ENCODE assay signal across 8 cellular contexts in the genomic region with DNA sequence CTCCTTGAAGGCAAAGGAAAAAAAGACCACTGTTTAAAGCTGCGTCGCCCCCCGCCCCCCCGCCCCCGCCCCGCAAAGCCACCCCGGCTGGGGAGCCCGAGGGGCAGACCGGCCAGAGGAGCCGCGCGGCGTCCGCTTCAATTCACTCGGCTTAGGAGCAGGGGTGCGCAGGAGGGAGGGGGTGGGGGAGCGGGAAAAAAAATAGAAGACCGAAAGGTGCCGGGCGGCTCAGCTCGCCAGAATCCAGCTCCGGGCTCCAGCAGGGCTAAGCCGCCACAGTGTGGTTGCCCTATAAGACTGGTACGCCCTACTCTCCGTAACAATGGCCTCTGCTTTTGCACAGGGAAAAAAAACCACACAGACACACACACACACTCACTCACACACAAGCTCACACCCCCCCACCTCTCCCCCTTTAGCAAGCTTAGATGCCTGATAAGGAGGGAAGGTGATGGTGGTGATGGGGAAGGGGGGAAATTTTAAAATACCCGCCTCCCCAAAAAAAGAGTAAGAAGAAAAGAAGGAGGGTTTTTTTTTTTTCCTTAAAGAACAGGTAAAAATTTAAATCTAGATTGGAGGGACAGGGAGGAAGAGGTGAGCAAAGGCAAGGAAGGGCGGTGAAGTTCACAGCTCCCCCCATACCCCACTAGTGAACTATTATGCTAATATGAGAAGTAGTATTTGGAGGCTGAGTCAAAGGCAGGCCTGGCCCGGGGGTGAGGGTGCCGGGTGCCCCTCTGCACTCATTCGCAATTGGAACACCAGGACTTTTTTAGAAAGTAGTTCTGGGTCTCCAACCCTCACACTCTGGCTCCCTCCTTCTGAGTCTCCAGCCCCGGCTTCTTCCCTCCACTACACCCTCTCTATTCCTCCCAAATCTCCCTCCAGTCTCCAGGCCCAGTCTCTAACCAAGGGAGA. TPM values are rescaled to one million over a fixed set of nuclear protein-coding genes. Genes with fewer than 3 reads are reported as not detected.
DNase-seq lines count a peak whose midpoint lies in the region; ATAC-seq, FAIRE-seq and TF ChIP-seq lines count a peak whose summit lies in the region.

No MANE protein-coding gene starts in this region.

- no peaks in the 10 kb centered on the region for H4K20me1 ChIP-seq in GM12878 (ENCODE audit: control insufficient read depth, insufficient read depth)

- TF ChIP-seq EP300 in GM12878 (IDR thresholded peaks at IDR 0.05; ENCODE audit: borderline replicate concordance in 1 of 2, control insufficient read depth in 1 of 2, low read depth in 2 of 2, low read length in 2 of 2), result no peak

- intact Hi-C loops in A673 (cut with micrococcal nuclease; ENCODE audit: unreplicated experiment), result no loop called here
- intact Hi-C loops in GM12878 (cut with micrococcal nuclease; ENCODE audit: unreplicated experiment), result no loop called here

- RAD21 ChIA-PET in GM12878 (lab: Charles Lee; ENCODE audit: unreplicated experiment), result interaction anchor here (1.4 kb wide), 1 partner anchor 222 kb away, joined by 3 read pairs; no protein-coding TSS in a partner anchor

- H3K9me3 ChIP-seq in A673 (ENCODE audit: low read depth, low read length, poor library complexity, severe bottlenecking), result no peaks in the 10 kb centered on the region
- H3K9me3 ChIP-seq in GM12878 (replicated peaks; ENCODE audit: control insufficient read depth, insufficient read depth, low read length), result no peaks in the 10 kb centered on the region
- no peaks in the 10 kb centered on the region for H3K9me3 ChIP-seq in mesodermal cell (ENCODE audit: control insufficient read depth, low read length)

- in situ Hi-C loops in GM12878 (cut with MboI), result no loop called here

- CTCF ChIA-PET in A673 (lab: Charles Lee) (interaction anchor here (0.5 to 0.8 kb wide), 4 partner anchors 9 to 184 kb away, joined by 3 to 7 read pairs (median 3); no protein-coding TSS in a partner anchor), GM12878 (lab: Yijun Ruan, JAX) (interaction anchor here (0.9 to 1.6 kb wide), 4 partner anchors 28 to 220 kb away, joined by 3 to 4 read pairs (median 4); no protein-coding TSS in a partner anchor)

- BruUV-seq in A673 (replicated peaks; lab: Mats Ljungman, UMichigan), result no TSS peak
- no TSS peak for BruUV-seq in GM12878 (replicated peaks; lab: Mats Ljungman, UMichigan)

- H3K9ac ChIP-seq in GM12878 (ENCODE audit: control insufficient read depth, insufficient read depth, low read length), result no peak overlapping the region

- H3K36me3 ChIP-seq in A673 (ENCODE audit: insufficient read depth, low read length, poor library complexity, severe bottlenecking) (peaks cover 12% of the 10 kb centered on the region), GM12878 (ENCODE audit: control insufficient read depth in 2 of 2, insufficient read depth in 2 of 2, low read length in 1 of 2) (no peaks in the 10 kb centered on the region; a peak in 1 of 4 replicates), mesodermal cell (ENCODE audit: control insufficient read depth, insufficient read depth, low read length) (peaks cover 13% of the 10 kb centered on the region)

- peak; percentile 73 for DNase-seq in A673 (ENCODE audit: low spot score)
- DNase-seq in M059J (ENCODE audit: low read depth), result peak; percentile 78
- no peak for DNase-seq in GM12878 (ENCODE audit: low read depth, low spot score)
- DNase-seq in substantia nigra (lab: John Stamatoyannopoulos, UW), result no peak
- DNase-seq in T1000 (lab: John Stamatoyannopoulos, UW), result no peak
- no peak for DNase-seq in UCSD-AML1 (lab: John Stamatoyannopoulos, UW; ENCODE audit: unreplicated experiment)
- no peak for DNase-seq in AG08396 (ENCODE audit: low spot score)

- no peak for TF ChIP-seq RAD21 in GM12878 (IDR thresholded peaks at IDR 0.05; ENCODE audit: insufficient read depth, low read depth, low read length)

- H3K27ac ChIP-seq in A673 (ENCODE audit: low read depth, low read length, poor library complexity, severe bottlenecking) (peak overlapping the region; percentile 26), GM12878 (ENCODE audit: control insufficient read depth, insufficient read depth) (no peak overlapping the region), mesodermal cell (ENCODE audit: low read depth, low read length, severe bottlenecking) (peak overlapping the region; percentile 71), substantia nigra (ENCODE audit: low read depth, low read length, poor library complexity, severe bottlenecking) (no peak overlapping the region)

- WGBS in GM12878 (ENCODE audit: insufficient coverage, insufficient replicate concordance, low lambda C conversion rate, missing lambda C conversion rate), result 51% methylated on average over 14 of the region's 31 CpGs
- WGBS in mesodermal cell (ENCODE audit: insufficient coverage in 2 of 2), 2 experiments, result 2 to 4% methylated on average over 11 to 26 of the region's 31 CpGs

- H3K4me3 ChIP-seq in A673 (ENCODE audit: low read depth, low read length, poor library complexity, severe bottlenecking), result peak overlapping the region; percentile 47
- no peak overlapping the region for H3K4me3 ChIP-seq in GM12878
- H3K4me3 ChIP-seq in mesodermal cell (ENCODE audit: extremely low read depth, insufficient read depth, low read length, poor library complexity, severe bottlenecking), result peak overlapping the region; percentile 43

- H3K4me2 ChIP-seq in GM12878 (ENCODE audit: control insufficient read depth, insufficient read depth), result no peak overlapping the region

- no peak overlapping the region for H2AFZ ChIP-seq in GM12878 (ENCODE audit: control insufficient read depth, low read depth, low read length)

- no peak for TF ChIP-seq POLR2A in GM12878 (IDR thresholded peaks at IDR 0.05; ENCODE audit: low read depth, low read length)

- H3K27me3 ChIP-seq in A673 (replicated peaks; ENCODE audit: insufficient read depth, low read depth, low read length, poor library complexity), result no peaks in the 10 kb centered on the region
- H3K27me3 ChIP-seq in GM12878 (replicated peaks in 1 of 2; ENCODE audit: control insufficient read depth in 2 of 2, insufficient read depth in 2 of 2, low read length in 1 of 2), result no peaks in the 10 kb centered on the region

- POLR2A ChIA-PET in A673 (lab: Charles Lee; ENCODE audit: low non-redundant PET) (interaction anchor here (0.6 kb wide), 2 partner anchors 25 to 70 kb away, joined by 3 to 8 read pairs; a partner anchor contains a TSS), GM12878 (lab: Charles Lee) (interaction anchor here (0.7 to 1.7 kb wide), 3 partner anchors 9 kb away, joined by 3 to 5 read pairs (median 4); no protein-coding TSS in a partner anchor)

- H3K4me1 ChIP-seq in A673 (ENCODE audit: insufficient read depth, low read length, poor library complexity, severe bottlenecking), result peaks cover 44% of the 10 kb centered on the region
- H3K4me1 ChIP-seq in GM12878 (ENCODE audit: control insufficient read depth, insufficient read depth, low read length), result no peaks in the 10 kb centered on the region
- H3K4me1 ChIP-seq in mesodermal cell (ENCODE audit: control insufficient read depth, insufficient read depth, low read length, poor library complexity, severe bottlenecking), result peaks cover 42% of the 10 kb centered on the region

- ATAC-seq in GM12878, result peak; percentile 24

- SMC1A ChIA-PET in GM12878 (lab: Charles Lee; ENCODE audit: uncharacterized antibody, unreplicated experiment), result interaction anchor here (0.7 to 1.5 kb wide), 5 partner anchors 9 to 142 kb away, joined by 3 read pairs; no protein-coding TSS in a partner anchor

- no peaks in the 10 kb centered on the region for H3K79me2 ChIP-seq in GM12878 (ENCODE audit: control insufficient read depth, insufficient read depth, low read length)

- TF ChIP-seq CTCF in A673 (conservative IDR thresholded peaks at IDR 0.05; ENCODE audit: low read depth, low read length) (no peak), GM12878 (IDR thresholded peaks at IDR 0.05 in 2 of 3, conservative IDR thresholded peaks at IDR 0.05 in 1 of 3; ENCODE audit: control insufficient read depth in 2 of 3, extremely low read depth in 1 of 3, insufficient read depth in 1 of 3, low read depth in 3 of 3, low read length in 3 of 3) (no peak)

- FAIRE-seq in GM12878 (lab: Jason Lieb, UNC), result no peak

RNA-seq across cellular contexts. Expression of a gene that starts 11.0 kb away (rescaled TPM):
- 34.5 and 37.8 TPM in 2 replicates for total RNA-seq in A673 (2021)
- total RNA-seq in M059J (2014; rRNA removed; shearing (Covaris generic)), result 17.4 and 30.7 TPM in 2 replicates
- total RNA-seq in GM12878 (2013; cell fraction: nucleolus; rRNA removed), result 3.3 and 6.2 TPM in 2 replicates
- total RNA-seq in GM12878 (2014; rRNA removed), result 1.4 and 2.0 TPM in 2 replicates
- total RNA-seq in GM12878 (2014; rRNA removed; fragmentation: Illumina TruSeq; extraction: Trizol), result 1.7 and 1.8 TPM in 2 replicates
- total RNA-seq in GM12878 (2021), result 6.3 and 6.7 TPM in 2 replicates
- polyA plus RNA-seq in GM12878 (2011; ENCODE audit: low read depth), result 0.94 TPM
- polyA plus RNA-seq in GM12878 (2011; rRNA removed), result 0.42 and 0.48 TPM in 2 replicates
- polyA plus RNA-seq in GM12878 (2011; cell fraction: cytosol; rRNA removed), result 0.45 and 0.57 TPM in 2 replicates
- 0.91 and 0.97 TPM in 2 replicates for polyA plus RNA-seq in GM12878 (2011; cell fraction: nucleus; rRNA removed)
- 2.4 and 3.0 TPM in 2 replicates for polyA plus RNA-seq in GM12878 (2012)
- polyA plus RNA-seq in GM12878 (2014; fragmentation: Illumina TruSeq; extraction: Trizol), result 2.6 and 3.6 TPM in 2 replicates
- under 1 TPM; 0.16 to 0.88 TPM for polyA plus RNA-seq in GM12878 (2014; fragmentation: Nextera tagmentation; extraction: Ambion mirVana)
- polyA plus RNA-seq in GM12878 (2014; rRNA removed), result 8.8 and 9.2 TPM in 2 replicates
- 1 to 10 TPM; 3.1 to 4.1 TPM for polyA plus RNA-seq in GM12878 (2016; fragmentation: Nextera tagmentation; extraction: Ambion mirVana)
- polyA minus RNA-seq in GM12878 (2011; rRNA and poly(A)+ RNA removed), result 0.29 and 0.52 TPM in 2 replicates
- polyA minus RNA-seq in GM12878 (2011; cell fraction: cytosol; rRNA and poly(A)+ RNA removed), result not detected in 2 replicates
- 0.85 and 1.1 TPM in 2 replicates for polyA minus RNA-seq in GM12878 (2011; cell fraction: nucleus; rRNA and poly(A)+ RNA removed)
- polyA plus RNA-seq in mesodermal cell (2013, experiment 1 of 2), result 53.6 TPM
- polyA plus RNA-seq in mesodermal cell (2013, experiment 2 of 2), result 52.0 TPM

RNA-seq across cellular contexts. Expression of a gene that starts 22.3 kb away (rescaled TPM):
- total RNA-seq in A673 (2021) (9.7 and 11.9 TPM in 2 replicates), GM12878 (2014; rRNA removed) (3.3 and 3.7 TPM in 2 replicates), GM12878 (2014; rRNA removed; fragmentation: Illumina TruSeq; extraction: Trizol) (2.3 and 2.5 TPM in 2 replicates), GM12878 (2021) (5.8 and 6.2 TPM in 2 replicates)
- total RNA-seq in M059J (2014; rRNA removed; shearing (Covaris generic)), result 0.20 and 0.57 TPM in 2 replicates
- total RNA-seq in GM12878 (2013; cell fraction: nucleolus; rRNA removed), result 10.2 and 10.5 TPM in 2 replicates
- 0.64 TPM for polyA plus RNA-seq in GM12878 (2011; ENCODE audit: low read depth)
- polyA plus RNA-seq in GM12878 (2011; rRNA removed) (2.4 and 3.4 TPM in 2 replicates), GM12878 (2014; fragmentation: Illumina TruSeq; extraction: Trizol) (2.3 and 4.6 TPM in 2 replicates), GM12878 (2014; fragmentation: Nextera tagmentation; extraction: Ambion mirVana) (under 1 TPM; 0.35 to 0.60 TPM), GM12878 (2014; rRNA removed) (3.6 and 4.3 TPM in 2 replicates), GM12878 (2016; fragmentation: Nextera tagmentation; extraction: Ambion mirVana) (1 to 10 TPM; 1.0 to 1.2 TPM)
- 3.4 and 3.5 TPM in 2 replicates for polyA plus RNA-seq in GM12878 (2011; cell fraction: cytosol; rRNA removed)
- 10.1 and 10.8 TPM in 2 replicates for polyA plus RNA-seq in GM12878 (2011; cell fraction: nucleus; rRNA removed)
- polyA plus RNA-seq in GM12878 (2012), result 1.4 and 2.0 TPM in 2 replicates
- polyA minus RNA-seq in GM12878 (2011; rRNA and poly(A)+ RNA removed), result 1.4 and 3.2 TPM in 2 replicates
- polyA minus RNA-seq in GM12878 (2011; cell fraction: cytosol; rRNA and poly(A)+ RNA removed), result 0.94 and 1.5 TPM in 2 replicates
- 4.0 and 6.4 TPM in 2 replicates for polyA minus RNA-seq in GM12878 (2011; cell fraction: nucleus; rRNA and poly(A)+ RNA removed)
- polyA plus RNA-seq in mesodermal cell (2013, experiment 1 of 2), result 6.6 TPM
- polyA plus RNA-seq in mesodermal cell (2013, experiment 2 of 2), result 7.8 TPM

RNA-seq across cellular contexts. Expression of a gene that starts 25.1 kb away (rescaled TPM):
- total RNA-seq in A673 (2021), result not detected in 2 replicates
- not detected in 2 replicates for total RNA-seq in M059J (2014; rRNA removed; shearing (Covaris generic))
- not detected in 2 replicates for total RNA-seq in GM12878 (2013; cell fraction: nucleolus; rRNA removed)
- total RNA-seq in GM12878 (2014; rRNA removed), result not detected in 2 replicates
- not detected in 2 replicates for total RNA-seq in GM12878 (2014; rRNA removed; fragmentation: Illumina TruSeq; extraction: Trizol)
- total RNA-seq in GM12878 (2021), result not detected in 2 replicates
- not detected for polyA plus RNA-seq in GM12878 (2011; ENCODE audit: low read depth)
- polyA plus RNA-seq in GM12878 (2011; rRNA removed), result not detected in 2 replicates
- polyA plus RNA-seq in GM12878 (2011; cell fraction: cytosol; rRNA removed), result not detected in 2 replicates
- polyA plus RNA-seq in GM12878 (2011; cell fraction: nucleus; rRNA removed), result not detected in 2 replicates
- not detected in 2 replicates for polyA plus RNA-seq in GM12878 (2012)
- polyA plus RNA-seq in GM12878 (2014; fragmentation: Illumina TruSeq; extraction: Trizol), result not detected in 2 replicates
- polyA plus RNA-seq in GM12878 (2014; fragmentation: Nextera tagmentation; extraction: Ambion mirVana), result not detected
- not detected in 2 replicates for polyA plus RNA-seq in GM12878 (2014; rRNA removed)
- polyA plus RNA-seq in GM12878 (2016; fragmentation: Nextera tagmentation; extraction: Ambion mirVana), result not detected
- polyA minus RNA-seq in GM12878 (2011; rRNA and poly(A)+ RNA removed), result not detected in 2 replicates
- polyA minus RNA-seq in GM12878 (2011; cell fraction: cytosol; rRNA and poly(A)+ RNA removed), result not detected in 2 replicates
- not detected in 2 replicates for polyA minus RNA-seq in GM12878 (2011; cell fraction: nucleus; rRNA and poly(A)+ RNA removed)
- polyA plus RNA-seq in mesodermal cell (2013, experiment 1 of 2), result 10.0 TPM
- polyA plus RNA-seq in mesodermal cell (2013, experiment 2 of 2), result 14.1 TPM

RNA-seq across cellular contexts. Expression of a gene that starts 34.2 kb away (rescaled TPM):
- total RNA-seq in A673 (2021) (40.7 and 46.1 TPM in 2 replicates), GM12878 (2014; rRNA removed) (2.8 and 4.5 TPM in 2 replicates), GM12878 (2014; rRNA removed; fragmentation: Illumina TruSeq; extraction: Trizol) (3.0 and 3.5 TPM in 2 replicates), GM12878 (2021) (5.6 and 6.7 TPM in 2 replicates)
- total RNA-seq in M059J (2014; rRNA removed; shearing (Covaris generic)), result 10.2 and 15.4 TPM in 2 replicates
- 23.2 and 26.2 TPM in 2 replicates for total RNA-seq in GM12878 (2013; cell fraction: nucleolus; rRNA removed)
- polyA plus RNA-seq in GM12878 (2011; ENCODE audit: low read depth), result 2.1 TPM
- polyA plus RNA-seq in GM12878 (2011; rRNA removed) (6.4 and 9.1 TPM in 2 replicates), GM12878 (2014; fragmentation: Illumina TruSeq; extraction: Trizol) (4.5 and 4.6 TPM in 2 replicates), GM12878 (2014; fragmentation: Nextera tagmentation; extraction: Ambion mirVana) (under 1 TPM; 0.64 to 0.91 TPM), GM12878 (2014; rRNA removed) (7.7 and 8.3 TPM in 2 replicates), GM12878 (2016; fragmentation: Nextera tagmentation; extraction: Ambion mirVana) (under 1 TPM; 0.19 to 0.76 TPM)
- polyA plus RNA-seq in GM12878 (2011; cell fraction: cytosol; rRNA removed), result 4.0 and 4.7 TPM in 2 replicates
- polyA plus RNA-seq in GM12878 (2011; cell fraction: nucleus; rRNA removed), result 35.2 and 38.0 TPM in 2 replicates
- 3.2 and 3.9 TPM in 2 replicates for polyA plus RNA-seq in GM12878 (2012)
- 1.2 and 2.0 TPM in 2 replicates for polyA minus RNA-seq in GM12878 (2011; rRNA and poly(A)+ RNA removed)
- polyA minus RNA-seq in GM12878 (2011; cell fraction: cytosol; rRNA and poly(A)+ RNA removed), result 1.5 and 1.6 TPM in 2 replicates
- 7.1 and 7.3 TPM in 2 replicates for polyA minus RNA-seq in GM12878 (2011; cell fraction: nucleus; rRNA and poly(A)+ RNA removed)
- 28.7 TPM for polyA plus RNA-seq in mesodermal cell (2013, experiment 1 of 2)
- 27.8 TPM for polyA plus RNA-seq in mesodermal cell (2013, experiment 2 of 2)

RNA-seq across cellular contexts. Expression of a gene that starts 37.7 kb away (rescaled TPM):
- 5.9 and 6.4 TPM in 2 replicates for total RNA-seq in A673 (2021)
- total RNA-seq in M059J (2014; rRNA removed; shearing (Covaris generic)), result 0.10 and 0.37 TPM in 2 replicates
- total RNA-seq in GM12878 (2013; cell fraction: nucleolus; rRNA removed), result not detected in 2 replicates
- not detected in 2 replicates for total RNA-seq in GM12878 (2014; rRNA removed)
- not detected in 2 replicates for total RNA-seq in GM12878 (2014; rRNA removed; fragmentation: Illumina TruSeq; extraction: Trizol)
- total RNA-seq in GM12878 (2021), result not detected in 2 replicates
- not detected for polyA plus RNA-seq in GM12878 (2011; ENCODE audit: low read depth)
- polyA plus RNA-seq in GM12878 (2011; rRNA removed), result not detected in 2 replicates
- not detected in 2 replicates for polyA plus RNA-seq in GM12878 (2011; cell fraction: cytosol; rRNA removed)
- polyA plus RNA-seq in GM12878 (2011; cell fraction: nucleus; rRNA removed), result not detected in 2 replicates
- not detected in 2 replicates for polyA plus RNA-seq in GM12878 (2012)
- not detected in 2 replicates for polyA plus RNA-seq in GM12878 (2014; fragmentation: Illumina TruSeq; extraction: Trizol)
- not detected for polyA plus RNA-seq in GM12878 (2014; fragmentation: Nextera tagmentation; extraction: Ambion mirVana)
- polyA plus RNA-seq in GM12878 (2014; rRNA removed), result not detected in 2 replicates
- not detected for polyA plus RNA-seq in GM12878 (2016; fragmentation: Nextera tagmentation; extraction: Ambion mirVana)
- not detected in 2 replicates for polyA minus RNA-seq in GM12878 (2011; rRNA and poly(A)+ RNA removed)
- polyA minus RNA-seq in GM12878 (2011; cell fraction: cytosol; rRNA and poly(A)+ RNA removed), result not detected in 2 replicates
- polyA minus RNA-seq in GM12878 (2011; cell fraction: nucleus; rRNA and poly(A)+ RNA removed), result not detected in 2 replicates
- 13.7 TPM for polyA plus RNA-seq in mesodermal cell (2013, experiment 1 of 2)
- 15.0 TPM for polyA plus RNA-seq in mesodermal cell (2013, experiment 2 of 2)

Comparison
In these comparisons a context has a peak if more than half of its experiments do, and no peak if none do; other contexts are left out.
1. DNase-seq: peak in A673 (single experiment) and M059J (single experiment); none in GM12878 (single experiment), substantia nigra (0 of 49), T1000 (single experiment), UCSD-AML1 (single experiment) and AG08396 (single experiment).
2. H3K27ac ChIP-seq: peak in A673 (single experiment) and mesodermal cell (single experiment); none in GM12878 (single experiment) and substantia nigra (single experiment).